Comparison of ENCODE assay signal across 4 cellular contexts in the genomic region with DNA sequence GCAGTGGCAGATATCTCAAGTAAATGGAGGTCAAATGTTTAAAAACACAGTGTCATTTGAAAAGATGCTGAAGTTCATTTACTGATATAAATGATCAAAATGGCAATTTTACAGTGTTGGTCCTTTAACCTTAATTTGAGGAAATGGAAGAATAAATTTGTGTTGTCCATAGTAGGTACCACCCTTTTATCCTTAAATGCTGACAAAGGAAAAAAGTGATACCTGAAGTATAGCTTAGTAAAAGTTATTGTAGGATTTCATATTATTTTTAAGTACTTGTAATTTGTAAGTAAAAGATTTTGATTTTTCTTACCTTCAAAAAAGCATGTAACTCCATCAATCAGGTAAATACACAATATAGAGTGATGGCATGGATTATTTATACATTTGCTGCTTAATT.
A peak's percentile ranks its signal among the peaks of the same experiment; 100 is the strongest.
TF ChIP-seq lines count a peak whose summit lies in the region.

No MANE protein-coding gene starts in this region.

TF ChIP-seq in HepG2, 621 proteins besides CTCF, POLR2A, EP300 and RAD21:
- TF ChIP-seq ZNF33A (CRISPR knock-in tag; IDR thresholded peaks at IDR 0.05; ENCODE audit: borderline replicate concordance) (no peak), TEAD3 (CRISPR knock-in tag; optimal IDR thresholded peaks at IDR 0.05; ENCODE audit: borderline replicate concordance) (no peak), MAFF (IDR thresholded peaks at IDR 0.05; ENCODE audit: low read depth, low read length) (peak; percentile 74), MAFK (conservative IDR thresholded peaks at IDR 0.05 in 1 of 2, IDR thresholded peaks at IDR 0.05 in 1 of 2; ENCODE audit: low read length in 2 of 2) (peak; percentile 66 to 84), ZNF256 (CRISPR knock-in tag; conservative IDR thresholded peaks at IDR 0.05) (no peak)
- TF ChIP-seq, protein P1, sequence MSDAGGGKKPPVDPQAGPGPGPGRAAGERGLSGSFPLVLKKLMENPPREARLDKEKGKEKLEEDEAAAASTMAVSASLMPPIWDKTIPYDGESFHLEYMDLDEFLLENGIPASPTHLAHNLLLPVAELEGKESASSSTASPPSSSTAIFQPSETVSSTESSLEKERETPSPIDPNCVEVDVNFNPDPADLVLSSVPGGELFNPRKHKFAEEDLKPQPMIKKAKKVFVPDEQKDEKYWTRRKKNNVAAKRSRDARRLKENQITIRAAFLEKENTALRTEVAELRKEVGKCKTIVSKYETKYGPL (CRISPR knock-in tag; IDR thresholded peaks at IDR 0.05): no peak
- TF ChIP-seq, protein P2, sequence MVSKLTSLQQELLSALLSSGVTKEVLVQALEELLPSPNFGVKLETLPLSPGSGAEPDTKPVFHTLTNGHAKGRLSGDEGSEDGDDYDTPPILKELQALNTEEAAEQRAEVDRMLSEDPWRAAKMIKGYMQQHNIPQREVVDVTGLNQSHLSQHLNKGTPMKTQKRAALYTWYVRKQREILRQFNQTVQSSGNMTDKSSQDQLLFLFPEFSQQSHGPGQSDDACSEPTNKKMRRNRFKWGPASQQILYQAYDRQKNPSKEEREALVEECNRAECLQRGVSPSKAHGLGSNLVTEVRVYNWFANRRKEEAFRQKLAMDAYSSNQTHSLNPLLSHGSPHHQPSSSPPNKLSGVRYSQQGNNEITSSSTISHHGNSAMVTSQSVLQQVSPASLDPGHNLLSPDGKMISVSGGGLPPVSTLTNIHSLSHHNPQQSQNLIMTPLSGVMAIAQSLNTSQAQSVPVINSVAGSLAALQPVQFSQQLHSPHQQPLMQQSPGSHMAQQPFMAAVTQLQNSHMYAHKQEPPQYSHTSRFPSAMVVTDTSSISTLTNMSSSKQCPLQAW (CRISPR knock-in tag; IDR thresholded peaks at IDR 0.05): no peak

TF ChIP-seq in A549, 52 proteins besides CTCF, POLR2A, EP300 and RAD21:
- TF ChIP-seq MAFK (IDR thresholded peaks at IDR 0.05; ENCODE audit: partially characterized antibody) (peak; percentile 78), ZC3H11A (IDR thresholded peaks at IDR 0.05) (no peak), ZNF302 (CRISPR knock-in tag; IDR thresholded peaks at IDR 0.05) (no peak), FOXS1 (CRISPR knock-in tag; IDR thresholded peaks at IDR 0.05) (no peak), NFE2L2 (conservative IDR thresholded peaks at IDR 0.05; ENCODE audit: low read length) (no peak), ESRRA (IDR thresholded peaks at IDR 0.05; ENCODE audit: borderline replicate concordance, low read length) (no peak)
- TF ChIP-seq, protein P3, sequence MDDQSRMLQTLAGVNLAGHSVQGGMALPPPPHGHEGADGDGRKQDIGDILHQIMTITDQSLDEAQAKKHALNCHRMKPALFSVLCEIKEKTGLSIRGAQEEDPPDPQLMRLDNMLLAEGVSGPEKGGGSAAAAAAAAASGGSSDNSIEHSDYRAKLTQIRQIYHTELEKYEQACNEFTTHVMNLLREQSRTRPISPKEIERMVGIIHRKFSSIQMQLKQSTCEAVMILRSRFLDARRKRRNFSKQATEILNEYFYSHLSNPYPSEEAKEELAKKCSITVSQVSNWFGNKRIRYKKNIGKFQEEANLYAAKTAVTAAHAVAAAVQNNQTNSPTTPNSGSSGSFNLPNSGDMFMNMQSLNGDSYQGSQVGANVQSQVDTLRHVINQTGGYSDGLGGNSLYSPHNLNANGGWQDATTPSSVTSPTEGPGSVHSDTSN (IDR thresholded peaks at IDR 0.05): no peak

TF ChIP-seq in IMR-90, 13 proteins besides CTCF, POLR2A, EP300 and RAD21:
- TF ChIP-seq NFE2L2 (IDR thresholded peaks at IDR 0.05; ENCODE audit: low read depth, low read length) (no peak), SMC3 (IDR thresholded peaks at IDR 0.05; ENCODE audit: low read depth, low read length) (no peak), BHLHE40 (IDR thresholded peaks at IDR 0.05; ENCODE audit: low read depth, low read length) (no peak), CHD1 (IDR thresholded peaks at IDR 0.05; ENCODE audit: low read depth, low read length) (no peak), MAZ (IDR thresholded peaks at IDR 0.05; ENCODE audit: borderline replicate concordance, low read depth, low read length) (no peak), RCOR1 (IDR thresholded peaks at IDR 0.05; ENCODE audit: insufficient replicate concordance, low read length) (no peak), MAFK (IDR thresholded peaks at IDR 0.05; ENCODE audit: low read depth, low read length) (peak; percentile 83)

TF ChIP-seq in K562, 482 proteins besides CTCF, POLR2A, EP300 and RAD21:
- no peak for TF ChIP-seq SMC3 (conservative IDR thresholded peaks at IDR 0.05; ENCODE audit: insufficient read depth, low read depth, low read length)
- TF ChIP-seq, protein P4, sequence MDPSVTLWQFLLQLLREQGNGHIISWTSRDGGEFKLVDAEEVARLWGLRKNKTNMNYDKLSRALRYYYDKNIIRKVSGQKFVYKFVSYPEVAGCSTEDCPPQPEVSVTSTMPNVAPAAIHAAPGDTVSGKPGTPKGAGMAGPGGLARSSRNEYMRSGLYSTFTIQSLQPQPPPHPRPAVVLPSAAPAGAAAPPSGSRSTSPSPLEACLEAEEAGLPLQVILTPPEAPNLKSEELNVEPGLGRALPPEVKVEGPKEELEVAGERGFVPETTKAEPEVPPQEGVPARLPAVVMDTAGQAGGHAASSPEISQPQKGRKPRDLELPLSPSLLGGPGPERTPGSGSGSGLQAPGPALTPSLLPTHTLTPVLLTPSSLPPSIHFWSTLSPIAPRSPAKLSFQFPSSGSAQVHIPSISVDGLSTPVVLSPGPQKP (CRISPR knock-in tag; IDR thresholded peaks at IDR 0.05): no peak
- no peak for TF ChIP-seq ZNF717 (CRISPR knock-in tag; IDR thresholded peaks at IDR 0.05)
- TF ChIP-seq, protein P5, sequence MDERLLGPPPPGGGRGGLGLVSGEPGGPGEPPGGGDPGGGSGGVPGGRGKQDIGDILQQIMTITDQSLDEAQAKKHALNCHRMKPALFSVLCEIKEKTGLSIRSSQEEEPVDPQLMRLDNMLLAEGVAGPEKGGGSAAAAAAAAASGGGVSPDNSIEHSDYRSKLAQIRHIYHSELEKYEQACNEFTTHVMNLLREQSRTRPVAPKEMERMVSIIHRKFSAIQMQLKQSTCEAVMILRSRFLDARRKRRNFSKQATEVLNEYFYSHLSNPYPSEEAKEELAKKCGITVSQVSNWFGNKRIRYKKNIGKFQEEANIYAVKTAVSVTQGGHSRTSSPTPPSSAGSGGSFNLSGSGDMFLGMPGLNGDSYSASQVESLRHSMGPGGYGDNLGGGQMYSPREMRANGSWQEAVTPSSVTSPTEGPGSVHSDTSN (CRISPR knock-in tag; IDR thresholded peaks at IDR 0.05; ENCODE audit: low read depth): no peak
- TF ChIP-seq, protein P5 (tag; conservative IDR thresholded peaks at IDR 0.05; ENCODE audit: low read depth): no peak
- TF ChIP-seq ZNF780A (CRISPR knock-in tag; IDR thresholded peaks at IDR 0.05): no peak
- TF ChIP-seq XRCC3 (IDR thresholded peaks at IDR 0.05): no peak
- TF ChIP-seq, protein P6, sequence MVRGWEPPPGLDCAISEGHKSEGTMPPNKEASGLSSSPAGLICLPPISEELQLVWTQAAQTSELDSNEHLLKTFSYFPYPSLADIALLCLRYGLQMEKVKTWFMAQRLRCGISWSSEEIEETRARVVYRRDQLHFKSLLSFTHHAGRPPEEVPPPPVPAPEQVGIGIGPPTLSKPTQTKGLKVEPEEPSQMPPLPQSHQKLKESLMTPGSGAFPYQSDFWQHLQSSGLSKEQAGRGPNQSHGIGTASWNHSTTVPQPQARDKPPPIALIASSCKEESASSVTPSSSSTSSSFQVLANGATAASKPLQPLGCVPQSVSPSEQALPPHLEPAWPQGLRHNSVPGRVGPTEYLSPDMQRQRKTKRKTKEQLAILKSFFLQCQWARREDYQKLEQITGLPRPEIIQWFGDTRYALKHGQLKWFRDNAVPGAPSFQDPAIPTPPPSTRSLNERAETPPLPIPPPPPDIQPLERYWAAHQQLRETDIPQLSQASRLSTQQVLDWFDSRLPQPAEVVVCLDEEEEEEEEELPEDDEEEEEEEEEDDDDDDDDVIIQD (CRISPR knock-in tag; IDR thresholded peaks at IDR 0.05): no peak
- TF ChIP-seq MAFF (IDR thresholded peaks at IDR 0.05; ENCODE audit: low read length): peak; percentile 56; the same call in 1 of the 2 replicates
- TF ChIP-seq, protein P7, sequence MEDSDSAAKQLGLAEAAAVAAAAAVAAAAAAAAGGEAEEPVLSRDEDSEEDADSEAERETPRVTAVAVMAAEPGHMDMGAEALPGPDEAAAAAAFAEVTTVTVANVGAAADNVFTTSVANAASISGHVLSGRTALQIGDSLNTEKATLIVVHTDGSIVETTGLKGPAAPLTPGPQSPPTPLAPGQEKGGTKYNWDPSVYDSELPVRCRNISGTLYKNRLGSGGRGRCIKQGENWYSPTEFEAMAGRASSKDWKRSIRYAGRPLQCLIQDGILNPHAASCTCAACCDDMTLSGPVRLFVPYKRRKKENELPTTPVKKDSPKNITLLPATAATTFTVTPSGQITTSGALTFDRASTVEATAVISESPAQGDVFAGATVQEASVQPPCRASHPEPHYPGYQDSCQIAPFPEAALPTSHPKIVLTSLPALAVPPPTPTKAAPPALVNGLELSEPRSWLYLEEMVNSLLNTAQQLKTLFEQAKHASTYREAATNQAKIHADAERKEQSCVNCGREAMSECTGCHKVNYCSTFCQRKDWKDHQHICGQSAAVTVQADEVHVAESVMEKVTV (CRISPR knock-in tag; IDR thresholded peaks at IDR 0.05): no peak
- no peak for TF ChIP-seq TAF15 (IDR thresholded peaks at IDR 0.05; ENCODE audit: low read depth, low read length)
- no peak for TF ChIP-seq SP2 (IDR thresholded peaks at IDR 0.05; ENCODE audit: extremely low read depth, low read depth, low read length, poor library complexity, severe bottlenecking)
- no peak for TF ChIP-seq HLTF (IDR thresholded peaks at IDR 0.05)
- no peak for TF ChIP-seq ZFP36 (IDR thresholded peaks at IDR 0.05; ENCODE audit: low read depth, low read length, partially characterized antibody)
- TF ChIP-seq CBFA2T3 (IDR thresholded peaks at IDR 0.05): no peak
- TF ChIP-seq, protein P8, sequence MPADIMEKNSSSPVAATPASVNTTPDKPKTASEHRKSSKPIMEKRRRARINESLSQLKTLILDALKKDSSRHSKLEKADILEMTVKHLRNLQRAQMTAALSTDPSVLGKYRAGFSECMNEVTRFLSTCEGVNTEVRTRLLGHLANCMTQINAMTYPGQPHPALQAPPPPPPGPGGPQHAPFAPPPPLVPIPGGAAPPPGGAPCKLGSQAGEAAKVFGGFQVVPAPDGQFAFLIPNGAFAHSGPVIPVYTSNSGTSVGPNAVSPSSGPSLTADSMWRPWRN (IDR thresholded peaks at IDR 0.05; ENCODE audit: low read depth): no peak
- TF ChIP-seq MAFG (tag; conservative IDR thresholded peaks at IDR 0.05): peak; percentile 62
- peak; percentile 84 for TF ChIP-seq ZNF316 (IDR thresholded peaks at IDR 0.05)
- TF ChIP-seq, protein P9, sequence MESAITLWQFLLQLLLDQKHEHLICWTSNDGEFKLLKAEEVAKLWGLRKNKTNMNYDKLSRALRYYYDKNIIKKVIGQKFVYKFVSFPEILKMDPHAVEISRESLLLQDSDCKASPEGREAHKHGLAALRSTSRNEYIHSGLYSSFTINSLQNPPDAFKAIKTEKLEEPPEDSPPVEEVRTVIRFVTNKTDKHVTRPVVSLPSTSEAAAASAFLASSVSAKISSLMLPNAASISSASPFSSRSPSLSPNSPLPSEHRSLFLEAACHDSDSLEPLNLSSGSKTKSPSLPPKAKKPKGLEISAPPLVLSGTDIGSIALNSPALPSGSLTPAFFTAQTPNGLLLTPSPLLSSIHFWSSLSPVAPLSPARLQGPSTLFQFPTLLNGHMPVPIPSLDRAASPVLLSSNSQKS (CRISPR knock-in tag; IDR thresholded peaks at IDR 0.05): no peak
- TF ChIP-seq ZZZ3 (IDR thresholded peaks at IDR 0.05): no peak
- no peak for TF ChIP-seq BDP1 (IDR thresholded peaks at IDR 0.05; ENCODE audit: insufficient read depth, insufficient read length)
- TF ChIP-seq CREM (IDR thresholded peaks at IDR 0.05; ENCODE audit: low read depth): no peak
- TF ChIP-seq SP1 (CRISPR knock-in tag; IDR thresholded peaks at IDR 0.05): no peak
- peak; percentile 64 for TF ChIP-seq C11orf30 (IDR thresholded peaks at IDR 0.05; ENCODE audit: low read depth)
- no peak for TF ChIP-seq SPI1 (IDR thresholded peaks at IDR 0.05; ENCODE audit: borderline replicate concordance, low read depth, low read length)
- TF ChIP-seq MAFK (IDR thresholded peaks at IDR 0.05; ENCODE audit: low read length): peak; percentile 60; the same call in 1 of the 2 replicates
- TF ChIP-seq, protein P10, sequence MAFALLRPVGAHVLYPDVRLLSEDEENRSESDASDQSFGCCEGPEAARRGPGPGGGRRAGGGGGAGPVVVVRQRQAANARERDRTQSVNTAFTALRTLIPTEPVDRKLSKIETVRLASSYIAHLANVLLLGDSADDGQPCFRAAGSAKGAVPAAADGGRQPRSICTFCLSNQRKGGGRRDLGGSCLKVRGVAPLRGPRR (CRISPR knock-in tag; IDR thresholded peaks at IDR 0.05): no peak
- TF ChIP-seq HNRNPL (IDR thresholded peaks at IDR 0.05; ENCODE audit: low read depth, low read length): no peak
- no peak for TF ChIP-seq SRSF9 (IDR thresholded peaks at IDR 0.05; ENCODE audit: borderline replicate concordance, low read depth, low read length)
